20 cellular contexts compared by ENCODE assay signal in the genomic region with DNA sequence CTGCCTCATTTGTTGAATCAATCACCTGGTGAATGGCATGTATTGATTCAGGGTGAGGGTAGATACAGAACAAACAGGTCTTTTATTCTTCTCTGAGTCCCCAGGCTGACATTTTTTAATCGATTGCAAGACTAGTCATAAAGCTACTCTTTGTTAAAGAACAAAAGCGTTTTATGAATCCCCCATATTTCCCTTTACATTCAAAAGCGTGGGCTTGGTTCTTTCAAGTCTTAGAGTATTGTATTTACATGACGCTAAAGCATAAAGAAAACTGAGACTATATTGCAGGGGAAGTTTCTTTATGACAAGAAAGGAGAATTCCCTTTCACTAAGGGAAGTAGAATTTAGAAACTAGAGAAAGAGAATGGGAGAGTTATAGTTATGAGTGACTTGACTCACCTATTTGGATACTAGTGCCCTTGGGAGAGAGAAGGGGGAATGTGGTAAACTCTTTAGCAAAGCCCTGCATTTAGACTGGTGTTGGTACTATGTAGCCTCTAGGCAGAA.
DNase-seq lines count a peak whose midpoint lies in the region; ATAC-seq and TF ChIP-seq lines count a peak whose summit lies in the region.
"Had no signal": no experiment of that assay in that cellular context is flagged by ENCODE, and none has a peak within 500 bp of the region (broad histone marks: within the 10 kb centered on the region; RNA-seq: fewer than 3 reads in every experiment).

No MANE protein-coding gene starts in this region.

- H3K27me3 Mint-ChIP-seq in WTC11 (ENCODE audit: low read depth): no peaks in the 10 kb centered on the region

- H3K36me3 ChIP-seq in osteoblast (ENCODE audit: insufficient read depth, low read length): no peaks in the 10 kb centered on the region
- H3K36me3 ChIP-seq: BE2C, thyroid gland had no signal

- no peaks in the 10 kb centered on the region for H3K36me3 Mint-ChIP-seq in WTC11
- H3K36me3 Mint-ChIP-seq: activated naive CD4-positive, alpha-beta T cell treated with anti-CD3 and anti-CD28 coated beads, Interleukin-2, amount 50 U/mL, for 72 hours had no signal

- no peak overlapping the region for H3K27ac ChIP-seq in osteoblast (ENCODE audit: low read depth, low read length)
- H3K27ac ChIP-seq: parathyroid adenoma, SK-N-MC, thyroid gland had no signal

- H3K4me1 Mint-ChIP-seq in WTC11: no peaks in the 10 kb centered on the region
- H3K4me1 Mint-ChIP-seq: activated CD4-positive, alpha-beta T cell treated with anti-CD3 and anti-CD28 coated beads, Interleukin-2, amount 10 ng/mL, durations not matched to agents 24 days and 14 days had no signal

- H3K79me2 ChIP-seq in osteoblast (ENCODE audit: insufficient read depth, low read length): no peaks in the 10 kb centered on the region
- H3K79me2 ChIP-seq: parathyroid adenoma had no signal

- ATAC-seq in GM19035 (IDR thresholded peaks at IDR 0.05; ENCODE audit: unreplicated experiment) (peak; percentile 60), HG02623 (IDR thresholded peaks at IDR 0.05; ENCODE audit: unreplicated experiment) (peak; percentile 72), HG03442 (IDR thresholded peaks at IDR 0.05; ENCODE audit: unreplicated experiment) (peak; percentile 76), WTC11 (no peak)
- ATAC-seq: left ventricle myocardium superior, PC-3 had no signal

- H3K27me3 ChIP-seq in osteoblast (ENCODE audit: insufficient read depth, low read length): no peaks in the 10 kb centered on the region
- H3K27me3 ChIP-seq: BE2C, thyroid gland had no signal

- no peaks in the 10 kb centered on the region for H3K9me3 Mint-ChIP-seq in WTC11
- H3K9me3 Mint-ChIP-seq: activated naive CD4-positive, alpha-beta T cell treated with anti-CD3 and anti-CD28 coated beads, Interleukin-2, amount 50 U/mL, for 72 hours had no signal

- peaks cover 5% of the 10 kb centered on the region for H3K4me1 ChIP-seq in osteoblast (ENCODE audit: insufficient read depth, low read length)
- H3K4me1 ChIP-seq: BE2C, parathyroid adenoma, thyroid gland had no signal

- no peak overlapping the region for H3K4me3 Mint-ChIP-seq in WTC11
- H3K4me3 Mint-ChIP-seq: activated CD4-positive, alpha-beta T cell treated with anti-CD3 and anti-CD28 coated beads, Interleukin-2, amount 10 ng/mL, durations not matched to agents 24 days and 14 days had no signal

- no peaks in the 10 kb centered on the region for H3K9me3 ChIP-seq in osteoblast (ENCODE audit: low read depth, low read length)
- H3K9me3 ChIP-seq: BE2C, thyroid gland had no signal

- H3K4me3 ChIP-seq in osteoblast (ENCODE audit: insufficient read depth, low read length): no peak overlapping the region
- H3K4me3 ChIP-seq: SK-N-MC, thyroid gland had no signal

- H2AFZ ChIP-seq in osteoblast (ENCODE audit: low read length): peak overlapping the region; percentile 30
- H2AFZ ChIP-seq: parathyroid adenoma had no signal

- POLR2A ChIA-PET in WTC11 (lab: Charles Lee): interaction anchor here (0.6 kb wide), 1 partner anchor 75 kb away, joined by 3 read pairs; no protein-coding TSS in a partner anchor

- CTCF ChIA-PET in WTC11 (lab: Charles Lee): no interaction called here

- no peak overlapping the region for H3K4me2 ChIP-seq in osteoblast (ENCODE audit: insufficient read depth, low read length)

- TF ChIP-seq CTCF in osteoblast (IDR thresholded peaks at IDR 0.05; ENCODE audit: extremely low read depth, low read depth, low read length): no peak
- no peak for TF ChIP-seq CTCF in WTC11 (IDR thresholded peaks at IDR 0.05)

- no peaks in the 10 kb centered on the region for H4K20me1 ChIP-seq in osteoblast (ENCODE audit: insufficient read depth, low read length)

- H3K27ac Mint-ChIP-seq in WTC11: no peak overlapping the region
- H3K27ac Mint-ChIP-seq: activated CD4-positive, alpha-beta T cell treated with anti-CD3 and anti-CD28 coated beads, Interleukin-2, amount 10 ng/mL, durations not matched to agents 24 days and 14 days; activated naive CD4-positive, alpha-beta T cell treated with anti-CD3 and anti-CD28 coated beads, Interleukin-2, amount 50 U/mL, for 72 hours had no signal

- no peak for DNase-seq in osteoblast (ENCODE audit: insufficient read length, low spot score, missing footprints)
- DNase-seq in midbrain (lab: John Stamatoyannopoulos, UW): no peak
- DNase-seq in DMS 273 (lab: John Stamatoyannopoulos, UW; ENCODE audit: unreplicated experiment): no peak
- DNase-seq in WTC11 (ENCODE audit: low spot score): no peak
- DNase-seq: activated CD4-positive, alpha-beta T cell treated with anti-CD3 and anti-CD28 coated beads, Interleukin-2, amount 10 ng/mL, durations not matched to agents 24 days and 14 days; activated T-cell treated with anti-CD3 and anti-CD28 coated beads, Interleukin-2, amount 50 U/mL, for 1 hour; BE2C; DMS 273 treated with DMSO at 0.1 percent for 48 hours; left ventricle myocardium superior; MM.1S; NCI-H1930; NCI-H69; PC-3; thyroid gland had no signal

TF ChIP-seq in WTC11, 78 proteins besides CTCF, POLR2A, EP300 and RAD21:
- no peak for TF ChIP-seq NR1H2 (CRISPR knock-in tag; IDR thresholded peaks at IDR 0.05)
- TF ChIP-seq FOXK1 (CRISPR knock-in tag; IDR thresholded peaks at IDR 0.05): no peak
- TF ChIP-seq, protein P1, sequence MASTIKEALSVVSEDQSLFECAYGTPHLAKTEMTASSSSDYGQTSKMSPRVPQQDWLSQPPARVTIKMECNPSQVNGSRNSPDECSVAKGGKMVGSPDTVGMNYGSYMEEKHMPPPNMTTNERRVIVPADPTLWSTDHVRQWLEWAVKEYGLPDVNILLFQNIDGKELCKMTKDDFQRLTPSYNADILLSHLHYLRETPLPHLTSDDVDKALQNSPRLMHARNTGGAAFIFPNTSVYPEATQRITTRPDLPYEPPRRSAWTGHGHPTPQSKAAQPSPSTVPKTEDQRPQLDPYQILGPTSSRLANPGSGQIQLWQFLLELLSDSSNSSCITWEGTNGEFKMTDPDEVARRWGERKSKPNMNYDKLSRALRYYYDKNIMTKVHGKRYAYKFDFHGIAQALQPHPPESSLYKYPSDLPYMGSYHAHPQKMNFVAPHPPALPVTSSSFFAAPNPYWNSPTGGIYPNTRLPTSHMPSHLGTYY (CRISPR knock-in tag; IDR thresholded peaks at IDR 0.05): no peak
- TF ChIP-seq HMGA2 (CRISPR knock-in tag; IDR thresholded peaks at IDR 0.05): no peak
- TF ChIP-seq CREB1 (CRISPR knock-in tag; IDR thresholded peaks at IDR 0.05): no peak
- TF ChIP-seq, protein P2, sequence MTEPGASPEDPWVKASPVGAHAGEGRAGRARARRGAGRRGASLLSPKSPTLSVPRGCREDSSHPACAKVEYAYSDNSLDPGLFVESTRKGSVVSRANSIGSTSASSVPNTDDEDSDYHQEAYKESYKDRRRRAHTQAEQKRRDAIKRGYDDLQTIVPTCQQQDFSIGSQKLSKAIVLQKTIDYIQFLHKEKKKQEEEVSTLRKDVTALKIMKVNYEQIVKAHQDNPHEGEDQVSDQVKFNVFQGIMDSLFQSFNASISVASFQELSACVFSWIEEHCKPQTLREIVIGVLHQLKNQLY (CRISPR knock-in tag; IDR thresholded peaks at IDR 0.05): no peak
- TF ChIP-seq, protein P3, sequence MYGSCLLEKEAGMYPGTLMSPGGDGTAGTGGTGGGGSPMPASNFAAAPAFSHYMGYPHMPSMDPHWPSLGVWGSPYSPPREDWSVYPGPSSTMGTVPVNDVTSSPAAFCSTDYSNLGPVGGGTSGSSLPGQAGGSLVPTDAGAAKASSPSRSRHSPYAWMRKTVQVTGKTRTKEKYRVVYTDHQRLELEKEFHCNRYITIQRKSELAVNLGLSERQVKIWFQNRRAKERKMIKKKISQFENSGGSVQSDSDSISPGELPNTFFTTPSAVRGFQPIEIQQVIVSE (CRISPR knock-in tag; IDR thresholded peaks at IDR 0.05; ENCODE audit: borderline replicate concordance): no peak
- no peak for TF ChIP-seq SP1 (CRISPR knock-in tag; conservative IDR thresholded peaks at IDR 0.05)
- TF ChIP-seq SMAD4 (CRISPR knock-in tag; IDR thresholded peaks at IDR 0.05): no peak
- TF ChIP-seq, protein P4, sequence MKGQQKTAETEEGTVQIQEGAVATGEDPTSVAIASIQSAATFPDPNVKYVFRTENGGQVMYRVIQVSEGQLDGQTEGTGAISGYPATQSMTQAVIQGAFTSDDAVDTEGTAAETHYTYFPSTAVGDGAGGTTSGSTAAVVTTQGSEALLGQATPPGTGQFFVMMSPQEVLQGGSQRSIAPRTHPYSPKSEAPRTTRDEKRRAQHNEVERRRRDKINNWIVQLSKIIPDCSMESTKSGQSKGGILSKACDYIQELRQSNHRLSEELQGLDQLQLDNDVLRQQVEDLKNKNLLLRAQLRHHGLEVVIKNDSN (CRISPR knock-in tag; IDR thresholded peaks at IDR 0.05): no peak
- TF ChIP-seq ZNF671 (CRISPR knock-in tag; IDR thresholded peaks at IDR 0.05): no peak
- no peak for TF ChIP-seq FOXP1 (CRISPR knock-in tag; IDR thresholded peaks at IDR 0.05; ENCODE audit: borderline replicate concordance)
- TF ChIP-seq ZNF138 (CRISPR knock-in tag; conservative IDR thresholded peaks at IDR 0.05): no peak
- no peak for TF ChIP-seq JAZF1 (CRISPR knock-in tag; IDR thresholded peaks at IDR 0.05)
- TF ChIP-seq, protein P5, sequence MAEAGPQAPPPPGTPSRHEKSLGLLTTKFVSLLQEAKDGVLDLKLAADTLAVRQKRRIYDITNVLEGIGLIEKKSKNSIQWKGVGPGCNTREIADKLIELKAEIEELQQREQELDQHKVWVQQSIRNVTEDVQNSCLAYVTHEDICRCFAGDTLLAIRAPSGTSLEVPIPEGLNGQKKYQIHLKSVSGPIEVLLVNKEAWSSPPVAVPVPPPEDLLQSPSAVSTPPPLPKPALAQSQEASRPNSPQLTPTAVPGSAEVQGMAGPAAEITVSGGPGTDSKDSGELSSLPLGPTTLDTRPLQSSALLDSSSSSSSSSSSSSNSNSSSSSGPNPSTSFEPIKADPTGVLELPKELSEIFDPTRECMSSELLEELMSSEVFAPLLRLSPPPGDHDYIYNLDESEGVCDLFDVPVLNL (CRISPR knock-in tag; IDR thresholded peaks at IDR 0.05; ENCODE audit: borderline replicate concordance, low read depth): no peak
- TF ChIP-seq ZNF121 (CRISPR knock-in tag; IDR thresholded peaks at IDR 0.05): no peak
- no peak for TF ChIP-seq CBFB (CRISPR knock-in tag; IDR thresholded peaks at IDR 0.05; ENCODE audit: low read depth)
- TF ChIP-seq TEAD1 (CRISPR knock-in tag; IDR thresholded peaks at IDR 0.05): no peak
TF ChIP-seq in WTC11: peak in this region for 0.
